Comparison of ENCODE assay signal across 1 cellular context in genomic region chr1:24004132-24004531, GRCh38.
TF ChIP-seq lines count a peak whose summit lies in the region.

No MANE protein-coding gene starts in this region.

TF ChIP-seq in HepG2, 621 proteins besides CTCF, POLR2A, EP300 and RAD21 (continues in another document):
- no peak for TF ChIP-seq ZNF180 (CRISPR knock-in tag; IDR thresholded peaks at IDR 0.05; ENCODE audit: borderline replicate concordance, low read depth)
- TF ChIP-seq ZNF558 (CRISPR knock-in tag; IDR thresholded peaks at IDR 0.05; ENCODE audit: borderline replicate concordance): no peak
- no peak for TF ChIP-seq NR2F2 (IDR thresholded peaks at IDR 0.05; ENCODE audit: borderline replicate concordance, low read depth)
- TF ChIP-seq GABPA (IDR thresholded peaks at IDR 0.05; ENCODE audit: low read depth, low read length): no peak
- no peak for TF ChIP-seq GABPA (CRISPR knock-in tag; IDR thresholded peaks at IDR 0.05; ENCODE audit: low read depth)
- TF ChIP-seq TRIM24 (CRISPR knock-in tag; IDR thresholded peaks at IDR 0.05): no peak
- TF ChIP-seq KAT8 (CRISPR knock-in tag; IDR thresholded peaks at IDR 0.05): no peak
- TF ChIP-seq SETDB1 (CRISPR knock-in tag; IDR thresholded peaks at IDR 0.05; ENCODE audit: borderline replicate concordance): no peak
- TF ChIP-seq ZMYM4 (CRISPR knock-in tag; IDR thresholded peaks at IDR 0.05): no peak
- TF ChIP-seq PATZ1 (CRISPR knock-in tag; IDR thresholded peaks at IDR 0.05): no peak
- 0 out of 2 replicates have a peak, but pooled peaks have one; percentile 33 for TF ChIP-seq HNF4A (CRISPR knock-in tag; IDR thresholded peaks at IDR 0.05)
- TF ChIP-seq MAFG (CRISPR knock-in tag; IDR thresholded peaks at IDR 0.05): no peak
- TF ChIP-seq ZNF776 (CRISPR knock-in tag; IDR thresholded peaks at IDR 0.05): no peak
- TF ChIP-seq ZNF773 (CRISPR knock-in tag; IDR thresholded peaks at IDR 0.05; ENCODE audit: borderline replicate concordance): no peak
- no peak for TF ChIP-seq ZBTB44 (CRISPR knock-in tag; IDR thresholded peaks at IDR 0.05)
- no peak for TF ChIP-seq ZNF383 (CRISPR knock-in tag; IDR thresholded peaks at IDR 0.05; ENCODE audit: borderline replicate concordance)
- no peak for TF ChIP-seq ZNF720 (CRISPR knock-in tag; IDR thresholded peaks at IDR 0.05)
- TF ChIP-seq ZFP36 (IDR thresholded peaks at IDR 0.05; ENCODE audit: borderline replicate concordance, low read depth, low read length, partially characterized antibody): no peak
- peak; percentile 21; the same call in 1 of the 2 replicates for TF ChIP-seq NCOA2 (CRISPR knock-in tag; IDR thresholded peaks at IDR 0.05)
- no peak for TF ChIP-seq ZBTB46 (CRISPR knock-in tag; IDR thresholded peaks at IDR 0.05; ENCODE audit: borderline replicate concordance)
- TF ChIP-seq STAG1 (CRISPR knock-in tag; IDR thresholded peaks at IDR 0.05): no peak
- TF ChIP-seq ZSCAN30 (CRISPR knock-in tag; IDR thresholded peaks at IDR 0.05): no peak
- TF ChIP-seq SMARCC2 (IDR thresholded peaks at IDR 0.05): no peak
- 0 out of 2 replicates have a peak, but pooled peaks have one; percentile 21 for TF ChIP-seq RXRB (CRISPR knock-in tag; IDR thresholded peaks at IDR 0.05; ENCODE audit: borderline replicate concordance)
- TF ChIP-seq HOXA9 (CRISPR knock-in tag; IDR thresholded peaks at IDR 0.05; ENCODE audit: borderline replicate concordance): no peak
- 0 out of 2 replicates have a peak, but pooled peaks have one; percentile 18 for TF ChIP-seq HNF4G (IDR thresholded peaks at IDR 0.05; ENCODE audit: borderline replicate concordance, low read depth, low read length)
- TF ChIP-seq HNF4G (CRISPR knock-in tag; IDR thresholded peaks at IDR 0.05; ENCODE audit: borderline replicate concordance, low read depth): no peak
- no peak for TF ChIP-seq TEF (CRISPR knock-in tag; IDR thresholded peaks at IDR 0.05)
- no peak for TF ChIP-seq ADNP (CRISPR knock-in tag; IDR thresholded peaks at IDR 0.05)
- no peak for TF ChIP-seq PLSCR1 (CRISPR knock-in tag; IDR thresholded peaks at IDR 0.05; ENCODE audit: borderline replicate concordance)
- TF ChIP-seq U2AF2 (IDR thresholded peaks at IDR 0.05; ENCODE audit: low read depth, low read length): no peak
- no peak for TF ChIP-seq ZNF576 (CRISPR knock-in tag; IDR thresholded peaks at IDR 0.05)
- no peak for TF ChIP-seq MTA3 (CRISPR knock-in tag; IDR thresholded peaks at IDR 0.05)
- TF ChIP-seq SUZ12 (IDR thresholded peaks at IDR 0.05; ENCODE audit: low read depth, low read length): no peak
- no peak for TF ChIP-seq FOXA3 (CRISPR knock-in tag; IDR thresholded peaks at IDR 0.05)
- no peak for TF ChIP-seq ZNF75D (CRISPR knock-in tag; IDR thresholded peaks at IDR 0.05; ENCODE audit: borderline replicate concordance)
- 0 out of 2 replicates have a peak, but pooled peaks have one; percentile 26 for TF ChIP-seq NFYB (CRISPR knock-in tag; IDR thresholded peaks at IDR 0.05)
- peak; percentile 77; the same call in 1 of the 2 replicates for TF ChIP-seq ZNF460 (CRISPR knock-in tag; IDR thresholded peaks at IDR 0.05; ENCODE audit: borderline replicate concordance)
- TF ChIP-seq ZNF770 (CRISPR knock-in tag; IDR thresholded peaks at IDR 0.05): peak; percentile 76; the same call in 1 of the 2 replicates
- no peak for TF ChIP-seq REST (IDR thresholded peaks at IDR 0.05; ENCODE audit: borderline replicate concordance in 1 of 2, low read depth in 1 of 2, low read length in 2 of 2)
- TF ChIP-seq ZSCAN5A (CRISPR knock-in tag; IDR thresholded peaks at IDR 0.05; ENCODE audit: borderline replicate concordance): no peak
- no peak for TF ChIP-seq GLMP (CRISPR knock-in tag; IDR thresholded peaks at IDR 0.05; ENCODE audit: borderline replicate concordance)
- no peak for TF ChIP-seq E2F2 (CRISPR knock-in tag; IDR thresholded peaks at IDR 0.05; ENCODE audit: borderline replicate concordance)
